14 cellular contexts compared by ENCODE assay signal in genomic region chr9:89802809-89803355, GRCh38.
DNase-seq lines count a peak whose midpoint lies in the region; ATAC-seq and TF ChIP-seq lines count a peak whose summit lies in the region.
"Had no signal": no experiment of that assay in that cellular context is flagged by ENCODE, and none has a peak within 500 bp of the region (broad histone marks: within the 10 kb centered on the region; RNA-seq: fewer than 3 reads in every experiment).

No MANE protein-coding gene starts in this region.

- CTCF ChIA-PET in MCF 10A (lab: Yijun Ruan, JAX): interaction anchor here (0.6 to 0.8 kb wide), 3 partner anchors 226 to 1067 kb away, joined by 3 to 6 read pairs (median 3); no protein-coding TSS in a partner anchor
- CTCF ChIA-PET in mammary epithelial cell (lab: Charles Lee; ENCODE audit: low non-redundant PET): no interaction called here

- WGBS in mammary epithelial cell (ENCODE audit: low coverage, missing lambda C conversion rate): 17% methylated on average over 6 of the region's 7 CpGs
- WGBS in aorta, 2 donors: 11 to 14% methylated on average over 7 of the region's 7 CpGs

- in situ Hi-C loops in mammary epithelial cell (cut with MboI; ENCODE audit: low sequenced_read_pairs in 2 of 2): no loop called here

- H3K27ac Mint-ChIP-seq in MCF 10A (ENCODE audit: low read depth, unreplicated experiment): no peak overlapping the region
- H3K27ac Mint-ChIP-seq: activated naive CD8-positive, alpha-beta T cell treated with anti-CD3 and anti-CD28 coated beads for 36 hours; H9; memory B cell had no signal

- POLR2A ChIA-PET in MCF 10A (lab: Yijun Ruan, JAX): interaction anchor here (0.5 to 1.3 kb wide), 5 partner anchors 13 to 196 kb away, joined by 3 to 5 read pairs (median 3); no protein-coding TSS in a partner anchor

- no peak overlapping the region for H3K9ac ChIP-seq in mammary epithelial cell (ENCODE audit: insufficient read depth, low read length)

- H3K79me2 ChIP-seq in mammary epithelial cell (ENCODE audit: insufficient read depth, low read length): no peaks in the 10 kb centered on the region

- TF ChIP-seq CTCF in MCF 10A (IDR thresholded peaks at IDR 0.05; ENCODE audit: unreplicated experiment) (no peak), mammary epithelial cell (conservative IDR thresholded peaks at IDR 0.05 in 1 of 2, IDR thresholded peaks at IDR 0.05 in 1 of 2; ENCODE audit: extremely low read depth in 1 of 2, insufficient read depth in 1 of 2, low read depth in 1 of 2, low read length in 2 of 2) (no peak), choroid plexus epithelial cell (conservative IDR thresholded peaks at IDR 0.05; ENCODE audit: low read depth, low read length) (no peak)

- no TSS peak for BruUV-seq in MCF 10A (replicated peaks; lab: Mats Ljungman, UMichigan)
- no TSS peak for BruUV-seq in mammary epithelial cell (replicated peaks; lab: Mats Ljungman, UMichigan)

- H3K4me1 ChIP-seq in mammary epithelial cell (ENCODE audit: insufficient read depth, low read length): no peaks in the 10 kb centered on the region
- no peaks in the 10 kb centered on the region for H3K4me1 ChIP-seq in aorta (ENCODE audit: control insufficient read depth in 1 of 2, insufficient read depth in 2 of 2, low read length in 2 of 2)
- H3K4me1 ChIP-seq: pancreas had no signal

- no peaks in the 10 kb centered on the region for H3K36me3 ChIP-seq in mammary epithelial cell (ENCODE audit: insufficient read depth, low read length)
- H3K36me3 ChIP-seq in aorta (ENCODE audit: control insufficient read depth in 1 of 2, insufficient read depth in 2 of 2, low read length in 1 of 2): no peaks in the 10 kb centered on the region
- H3K36me3 ChIP-seq: pancreas had no signal

- H3K9me3 ChIP-seq in mammary epithelial cell (replicated peaks; ENCODE audit: insufficient read depth, low read length) (no peaks in the 10 kb centered on the region), aorta (ENCODE audit: control insufficient read depth, low read length) (no peaks in the 10 kb centered on the region)
- H3K9me3 ChIP-seq: pancreas, testis had no signal

- H3K4me3 Mint-ChIP-seq in MCF 10A (ENCODE audit: unreplicated experiment): no peak overlapping the region
- H3K4me3 Mint-ChIP-seq: activated naive CD8-positive, alpha-beta T cell treated with anti-CD3 and anti-CD28 coated beads for 36 hours; H9; memory B cell had no signal

- H3K36me3 Mint-ChIP-seq in MCF 10A (ENCODE audit: insufficient read depth, unreplicated experiment): no peaks in the 10 kb centered on the region
- H3K36me3 Mint-ChIP-seq: activated naive CD8-positive, alpha-beta T cell treated with anti-CD3 and anti-CD28 coated beads for 36 hours; memory B cell had no signal

- H4K20me1 ChIP-seq in mammary epithelial cell (ENCODE audit: insufficient read depth, low read length): no peaks in the 10 kb centered on the region

- H2AFZ ChIP-seq in mammary epithelial cell (ENCODE audit: low read depth, low read length): no peak overlapping the region

- DNase-seq in MCF 10A (ENCODE audit: unreplicated experiment): peak; percentile 70
- DNase-seq in mammary epithelial cell: no peak
- peak; percentile 40 for DNase-seq in choroid plexus epithelial cell (ENCODE audit: low read depth)
- peak; percentile 64 for DNase-seq in medulla oblongata (ENCODE audit: extremely low spot score)
- peak in 1 of 2 donors; percentile 50 for DNase-seq in aorta
- no peak for DNase-seq in NCI-H82 (lab: John Stamatoyannopoulos, UW)
- DNase-seq: activated naive CD8-positive, alpha-beta T cell treated with anti-CD3 and anti-CD28 coated beads for 36 hours; H9; NCI-H510A treated with DMSO at 0.1 percent for 48 hours; pancreas; testis had no signal

- no peaks in the 10 kb centered on the region for H3K9me3 Mint-ChIP-seq in MCF 10A (ENCODE audit: unreplicated experiment)
- H3K9me3 Mint-ChIP-seq: activated naive CD8-positive, alpha-beta T cell treated with anti-CD3 and anti-CD28 coated beads for 36 hours; H9; memory B cell had no signal

- dilution Hi-C loops in mammary epithelial cell (cut with HindIII; ENCODE audit: low sequenced_read_pairs): no loop called here

- H3K27me3 Mint-ChIP-seq in MCF 10A (ENCODE audit: insufficient read depth, unreplicated experiment): no peaks in the 10 kb centered on the region

- intact Hi-C loops in MCF 10A (cut with micrococcal nuclease): no loop called here
- intact Hi-C loops in mammary epithelial cell (cut with micrococcal nuclease): no loop called here
- intact Hi-C loops in aorta (cut with DNase I): loop anchor here in 1 of 2 donors (5.0 kb wide), 1 partner anchor 196 kb away; the partner anchor contains the start of gene GADD45G

- H3K27me3 ChIP-seq in mammary epithelial cell (ENCODE audit: insufficient read depth, low read length) (no peaks in the 10 kb centered on the region), aorta (ENCODE audit: control insufficient read depth in 1 of 2, insufficient read depth in 2 of 2, low read length in 1 of 2) (no peaks in the 10 kb centered on the region)
- H3K27me3 ChIP-seq: pancreas, testis had no signal

- H3K4me3 ChIP-seq in mammary epithelial cell (replicated peaks in 1 of 3; ENCODE audit: insufficient read depth in 1 of 3, low read depth in 2 of 3, low read length in 3 of 3): no peak overlapping the region
- H3K4me3 ChIP-seq in choroid plexus epithelial cell (ENCODE audit: low read depth, low read length): no peak overlapping the region
- no peak overlapping the region for H3K4me3 ChIP-seq in aorta (ENCODE audit: low read length in 2 of 2)
- H3K4me3 ChIP-seq: pancreas, testis had no signal

- H3K4me1 Mint-ChIP-seq in MCF 10A (ENCODE audit: insufficient read depth, unreplicated experiment): peaks cover 14% of the 10 kb centered on the region
- H3K4me1 Mint-ChIP-seq: memory B cell had no signal

- H3K4me2 ChIP-seq in mammary epithelial cell (ENCODE audit: insufficient read depth, low read depth, low read length): no peak overlapping the region

- ATAC-seq in aorta (ENCODE audit: low FRiP score) (peak; percentile 42), HG02678 (IDR thresholded peaks at IDR 0.05; ENCODE audit: unreplicated experiment) (no peak), GM18909 (IDR thresholded peaks at IDR 0.05; ENCODE audit: poor library complexity, unreplicated experiment) (no peak)

- H3K27ac ChIP-seq in mammary epithelial cell (ENCODE audit: insufficient read depth, low read depth, low read length): no peak overlapping the region
- no peak overlapping the region for H3K27ac ChIP-seq in aorta (ENCODE audit: low read depth in 1 of 2, low read length in 2 of 2)
- H3K27ac ChIP-seq: pancreas, testis had no signal

Comparison
In these comparisons a context has a peak if more than half of its experiments do, and no peak if none do; other contexts are left out.
1. DNase-seq: peak in MCF 10A (single experiment), choroid plexus epithelial cell (single experiment) and medulla oblongata (single experiment); none in mammary epithelial cell (single experiment) and NCI-H82 (single experiment).